14 cellular contexts compared by ENCODE assay signal in genomic region chr20:39789411-39789810, GRCh38.
"Had no signal": no experiment of that assay in that cellular context is flagged by ENCODE, and none has a peak within 500 bp of the region (broad histone marks: within the 10 kb centered on the region; RNA-seq: fewer than 3 reads in every experiment).

No MANE protein-coding gene starts in this region.

- H3K27ac ChIP-seq: body of pancreas, coronary artery, right lobe of liver, suprapubic skin had no signal

- H3K4me3 ChIP-seq: body of pancreas, coronary artery, right lobe of liver, suprapubic skin had no signal

- FAIRE-seq: endothelial cell of umbilical vein had no signal

- H3K9me3 ChIP-seq: body of pancreas, right lobe of liver, suprapubic skin had no signal

- ATAC-seq: activated CD8-positive, alpha-beta T cell treated with anti-CD3 and anti-CD28 coated beads, Interleukin-2, amount 10 ng/mL, durations not matched to agents 7 days and 5 days; body of pancreas; right lobe of liver had no signal

- H3K27me3 ChIP-seq: body of pancreas, right lobe of liver, suprapubic skin had no signal

- DNase-seq: activated CD4-positive, alpha-beta T cell treated with anti-CD3 and anti-CD28 coated beads, Interleukin-2, amount 10 ng/mL, durations not matched to agents 24 days and 14 days; activated CD4-positive, CD25-positive, alpha-beta regulatory T cell; activated CD8-positive, alpha-beta memory T cell treated with anti-CD3 and anti-CD28 coated beads, Interleukin-2, amount 50 U/mL, for 48 hours; activated CD8-positive, alpha-beta T cell treated with anti-CD3 and anti-CD28 coated beads, Interleukin-2, amount 10 ng/mL, durations not matched to agents 7 days and 5 days; activated naive CD8-positive, alpha-beta T cell treated with anti-CD3 and anti-CD28 coated beads for 36 hours; amygdala; body of pancreas; foreskin melanocyte; immature natural killer cell; nephron progenitor cell; right lobe of liver had no signal

- H3K4me1 ChIP-seq: body of pancreas, suprapubic skin had no signal

- H3K36me3 ChIP-seq: right lobe of liver, suprapubic skin had no signal
